1 cellular context compared by ENCODE assay signal in the genomic region with DNA sequence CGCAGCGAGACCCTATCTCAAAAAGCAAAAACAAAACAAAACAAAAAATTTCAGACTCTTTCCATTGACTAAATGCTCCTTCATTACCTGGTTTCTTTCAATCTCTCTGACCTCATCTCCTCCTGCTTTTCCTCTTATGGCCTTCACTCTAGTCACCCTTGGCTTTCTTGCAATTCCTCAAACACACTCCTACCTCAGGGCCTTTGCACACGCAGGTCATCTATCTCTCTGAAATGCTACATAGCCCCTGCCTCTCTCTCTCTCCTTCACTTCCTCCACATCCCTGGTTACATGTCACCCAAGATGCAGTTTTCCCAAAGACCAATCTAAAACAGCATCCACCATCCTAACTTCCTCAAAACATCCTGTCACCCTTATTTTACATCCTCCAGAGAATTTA.
TF ChIP-seq lines count a peak whose summit lies in the region.

No MANE protein-coding gene starts in this region.

TF ChIP-seq in HEK293, 187 proteins besides CTCF, POLR2A, EP300 and RAD21 (continued from another document):
- TF ChIP-seq PRDM2 (tag by site-specific recombination; IDR thresholded peaks at IDR 0.05; ENCODE audit: borderline replicate concordance) (no peak), ZNF19 (tag by site-specific recombination; IDR thresholded peaks at IDR 0.05; ENCODE audit: low read depth) (no peak), ZSCAN16 (tag by site-specific recombination; IDR thresholded peaks at IDR 0.05) (no peak), ZNF623 (tag by site-specific recombination; IDR thresholded peaks at IDR 0.05) (peak; percentile 91), SP3 (tag by site-specific recombination; IDR thresholded peaks at IDR 0.05) (no peak), ZNF26 (tag by site-specific recombination; IDR thresholded peaks at IDR 0.05) (no peak), OVOL3 (tag by site-specific recombination; IDR thresholded peaks at IDR 0.05) (no peak), ZNF362 (tag by site-specific recombination; IDR thresholded peaks at IDR 0.05) (no peak)
